24 cellular contexts compared by ENCODE assay signal in the genomic region with DNA sequence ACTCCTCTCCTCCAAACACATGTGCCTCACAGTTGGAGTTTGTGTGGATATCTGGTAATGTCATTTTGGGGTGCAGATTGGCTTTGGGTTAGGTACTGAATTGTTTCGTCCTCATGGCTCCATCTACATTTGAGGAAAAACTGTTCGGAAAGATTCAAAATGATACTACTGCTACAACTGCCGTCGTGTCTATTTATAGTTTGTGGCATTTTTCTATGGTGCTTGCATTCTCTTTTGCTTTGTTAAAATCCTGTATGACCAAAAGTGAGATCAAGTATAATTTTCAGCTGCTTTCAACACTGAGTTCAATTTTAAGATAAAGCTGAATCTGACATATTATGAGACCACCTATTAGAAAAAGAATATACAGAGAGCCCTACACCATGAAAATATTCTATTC.
"Had no signal": no experiment of that assay in that cellular context is flagged by ENCODE, and none has a peak within 500 bp of the region (broad histone marks: within the 10 kb centered on the region; RNA-seq: fewer than 3 reads in every experiment).

No MANE protein-coding gene starts in this region.

- H3K27me3 ChIP-seq: ascending aorta had no signal

- H3K4me1 Mint-ChIP-seq: activated naive CD4-positive, alpha-beta T cell treated with anti-CD3 and anti-CD28 coated beads, Interleukin-2, amount 50 U/mL, for 24 hours; brain; T-helper 17 cell had no signal

- ATAC-seq: activated CD8-positive, alpha-beta T cell treated with anti-CD3 and anti-CD28 coated beads, Interleukin-2, amount 10 ng/mL, durations not matched to agents 7 days and 5 days; PC-3; T-helper 17 cell; WTC11 had no signal

- DNase-seq: activated CD4-positive, alpha-beta T cell treated with anti-CD3 and anti-CD28 coated beads for 48 hours; activated CD4-positive, alpha-beta T cell treated with anti-CD3 and anti-CD28 coated beads, Interleukin-2, amount 50 U/mL, for 4 hours; activated CD4-positive, CD25-positive, alpha-beta regulatory T cell treated with anti-CD3 and anti-CD28 coated beads, Interleukin-2, amount 50 U/mL, for 72 hours; activated CD8-positive, alpha-beta memory T cell treated with anti-CD3 and anti-CD28 coated beads, Interleukin-2, amount 50 U/mL, for 48 hours; activated CD8-positive, alpha-beta T cell treated with anti-CD3 and anti-CD28 coated beads, Interleukin-2, amount 10 ng/mL, durations not matched to agents 7 days and 5 days; activated effector memory CD4-positive, alpha-beta T cell treated with Interleukin-2 at 50 U/mL for 16 hours; activated naive CD4-positive, alpha-beta T cell; activated T-cell treated with anti-CD3 and anti-CD28 coated beads, Interleukin-2, amount 50 U/mL, for 1 hour; amniotic stem cell; KBM-7; NCI-H1105 treated with DMSO at 0.1 percent for 48 hours; NCI-H1436 treated with DMSO at 0.1 percent for 48 hours; NCI-H187; NCI-H2081; NCI-H510A treated with DMSO at 0.1 percent for 48 hours; PC-3; SHP77 treated with DMSO at 0.1 percent for 48 hours; T-helper 17 cell; T-helper 9 cell had no signal

- H3K27me3 Mint-ChIP-seq: activated naive CD4-positive, alpha-beta T cell treated with anti-CD3 and anti-CD28 coated beads, Interleukin-2, amount 50 U/mL, for 24 hours; brain; T-helper 17 cell had no signal

- H3K27ac ChIP-seq: ascending aorta had no signal

- H3K36me3 Mint-ChIP-seq: activated naive CD4-positive, alpha-beta T cell treated with anti-CD3 and anti-CD28 coated beads, Interleukin-2, amount 50 U/mL, for 24 hours; brain had no signal

- H3K27ac Mint-ChIP-seq: activated CD8-positive, alpha-beta T cell treated with anti-CD3 and anti-CD28 coated beads, Interleukin-2, amount 10 ng/mL, durations not matched to agents 7 days and 5 days; activated naive CD4-positive, alpha-beta T cell treated with anti-CD3 and anti-CD28 coated beads, Interleukin-2, amount 50 U/mL, for 24 hours; activated T-helper 1 cell treated with anti-CD3 and anti-CD28 coated beads, Interleukin-12 subunit alpha, Interleukin-12 subunit beta, Interleukin-2, Interleukin-4 antibody, amounts not matched to agents 30 ng/mL and 10 ng/mL and 1 ng/mL, durations not matched to agents 14 hours and 24 hours and 36 hours; T-helper 17 cell; WTC11 had no signal

- H3K4me1 ChIP-seq: ascending aorta had no signal

- H3K4me3 Mint-ChIP-seq: activated CD8-positive, alpha-beta T cell treated with anti-CD3 and anti-CD28 coated beads, Interleukin-2, amount 10 ng/mL, durations not matched to agents 7 days and 5 days; activated naive CD4-positive, alpha-beta T cell treated with anti-CD3 and anti-CD28 coated beads, Interleukin-2, amount 50 U/mL, for 24 hours; activated T-helper 1 cell treated with anti-CD3 and anti-CD28 coated beads, Interleukin-12 subunit alpha, Interleukin-12 subunit beta, Interleukin-2, Interleukin-4 antibody, amounts not matched to agents 30 ng/mL and 10 ng/mL and 1 ng/mL, durations not matched to agents 14 hours and 24 hours and 36 hours; brain; T-helper 17 cell; WTC11 had no signal

- H3K9me3 Mint-ChIP-seq: activated naive CD4-positive, alpha-beta T cell treated with anti-CD3 and anti-CD28 coated beads, Interleukin-2, amount 50 U/mL, for 24 hours; activated T-helper 1 cell treated with anti-CD3 and anti-CD28 coated beads, Interleukin-12 subunit alpha, Interleukin-12 subunit beta, Interleukin-2, Interleukin-4 antibody, amounts not matched to agents 30 ng/mL and 10 ng/mL and 1 ng/mL, durations not matched to agents 14 hours and 24 hours and 36 hours had no signal

- H3K36me3 ChIP-seq: ascending aorta had no signal
